ENCODE assay signal across 25 cellular contexts in genomic region chr3:10936686-10937085, GRCh38. TPM values are rescaled to one million over a fixed set of nuclear protein-coding genes. Genes with fewer than 3 reads are reported as not detected.
"Had no signal": no experiment of that assay in that cellular context is flagged by ENCODE, and none has a peak within 500 bp of the region (broad histone marks: within the 10 kb centered on the region; RNA-seq: fewer than 3 reads in every experiment).

No MANE protein-coding gene starts in this region.

- H3K4me1 Mint-ChIP-seq: activated CD4-positive, alpha-beta T cell treated with anti-CD3 and anti-CD28 coated beads, Interleukin-2, amount 10 ng/mL, durations not matched to agents 7 days and 5 days; central memory CD8-positive, alpha-beta T cell; naive thymus-derived CD4-positive, alpha-beta T cell; stimulated activated memory B cell treated with anti-CD40 and anti-IgM and Interleukin-4, amounts not matched to agents 10 μg/mL and 1 μg/mL and 100 μg/mL, for 72 hours had no signal

- FAIRE-seq: astrocyte, endothelial cell of umbilical vein, urothelium cell line had no signal

- H3K27ac ChIP-seq: adrenal gland, colonic mucosa, dorsolateral prefrontal cortex, esophagus muscularis mucosa, gastroesophageal sphincter, heart left ventricle, prostate gland, stomach, suprapubic skin, tibial nerve had no signal

- H3K36me3 Mint-ChIP-seq: activated naive CD8-positive, alpha-beta T cell; naive thymus-derived CD4-positive, alpha-beta T cell; stimulated activated memory B cell treated with anti-CD40 and anti-IgM and Interleukin-4, amounts not matched to agents 10 μg/mL and 1 μg/mL and 100 μg/mL, for 72 hours had no signal

- H3K4me1 ChIP-seq: adrenal gland, colonic mucosa, heart left ventricle, prostate gland, stomach had no signal

- DNase-seq: activated CD4-positive, alpha-beta T cell treated with anti-CD3 and anti-CD28 coated beads, Interleukin-2, amount 10 ng/mL, durations not matched to agents 7 days and 5 days; activated CD8-positive, alpha-beta T cell treated with anti-CD3 and anti-CD28 coated beads, Interleukin-2, amount 10 ng/mL, durations not matched to agents 7 days and 5 days; activated naive CD4-positive, alpha-beta T cell; adrenal gland; colonic mucosa; effector memory CD8-positive, alpha-beta T cell; islet precursor cell; naive thymus-derived CD4-positive, alpha-beta T cell; stimulated activated CD4-positive, alpha-beta T cell treated with anti-CD3 and anti-CD28 coated beads, Interleukin-2, amount 100 ng/mL, for 24 hours; stomach had no signal

- H3K4me3 Mint-ChIP-seq: activated CD4-positive, alpha-beta T cell treated with anti-CD3 and anti-CD28 coated beads, Interleukin-2, amount 10 ng/mL, durations not matched to agents 7 days and 5 days; activated CD8-positive, alpha-beta T cell treated with anti-CD3 and anti-CD28 coated beads, Interleukin-2, amount 10 ng/mL, durations not matched to agents 7 days and 5 days; activated naive CD8-positive, alpha-beta T cell; central memory CD8-positive, alpha-beta T cell; effector memory CD8-positive, alpha-beta T cell; naive thymus-derived CD4-positive, alpha-beta T cell; stimulated activated memory B cell treated with anti-CD40 and anti-IgM and Interleukin-4, amounts not matched to agents 10 μg/mL and 1 μg/mL and 100 μg/mL, for 72 hours had no signal

- H3K36me3 ChIP-seq: adrenal gland, colonic mucosa, esophagus muscularis mucosa, gastroesophageal sphincter, heart left ventricle, prostate gland, stomach, suprapubic skin, tibial nerve had no signal

- ATAC-seq: activated CD4-positive, CD25-positive, alpha-beta regulatory T cell treated with anti-CD3 and anti-CD28 coated beads, Interleukin-2, amount 50 U/mL, for 24 hours; activated CD8-positive, alpha-beta T cell treated with anti-CD3 and anti-CD28 coated beads, Interleukin-2, amount 10 ng/mL, durations not matched to agents 7 days and 5 days; effector memory CD8-positive, alpha-beta T cell; gastroesophageal sphincter; heart left ventricle; naive thymus-derived CD4-positive, alpha-beta T cell; stimulated activated memory B cell treated with anti-CD40 and anti-IgM and Interleukin-4, amounts not matched to agents 10 μg/mL and 1 μg/mL and 100 μg/mL, for 72 hours had no signal

- H3K27ac Mint-ChIP-seq: activated CD4-positive, alpha-beta T cell treated with anti-CD3 and anti-CD28 coated beads, Interleukin-2, amount 10 ng/mL, durations not matched to agents 7 days and 5 days; activated CD8-positive, alpha-beta T cell treated with anti-CD3 and anti-CD28 coated beads, Interleukin-2, amount 10 ng/mL, durations not matched to agents 7 days and 5 days; activated naive CD8-positive, alpha-beta T cell; effector memory CD8-positive, alpha-beta T cell; naive thymus-derived CD4-positive, alpha-beta T cell; stimulated activated memory B cell treated with anti-CD40 and anti-IgM and Interleukin-4, amounts not matched to agents 10 μg/mL and 1 μg/mL and 100 μg/mL, for 72 hours had no signal

- H3K27me3 Mint-ChIP-seq: activated CD4-positive, alpha-beta T cell treated with anti-CD3 and anti-CD28 coated beads, Interleukin-2, amount 10 ng/mL, durations not matched to agents 7 days and 5 days had no signal

- H3K27me3 ChIP-seq: adrenal gland, colonic mucosa, dorsolateral prefrontal cortex, suprapubic skin, tibial nerve had no signal

- H3K4me3 ChIP-seq: adrenal gland, colonic mucosa, dorsolateral prefrontal cortex, esophagus muscularis mucosa, gastroesophageal sphincter, heart left ventricle, prostate gland, stomach, suprapubic skin, tibial nerve had no signal

- H3K9me3 ChIP-seq: adrenal gland, colonic mucosa, esophagus muscularis mucosa, gastroesophageal sphincter, heart left ventricle, prostate gland, stomach, suprapubic skin, tibial nerve had no signal

- H3K9me3 Mint-ChIP-seq: activated CD4-positive, alpha-beta T cell treated with anti-CD3 and anti-CD28 coated beads, Interleukin-2, amount 10 ng/mL, durations not matched to agents 7 days and 5 days; central memory CD8-positive, alpha-beta T cell; effector memory CD8-positive, alpha-beta T cell; stimulated activated memory B cell treated with anti-CD40 and anti-IgM and Interleukin-4, amounts not matched to agents 10 μg/mL and 1 μg/mL and 100 μg/mL, for 72 hours had no signal

RNA-seq across cellular contexts. Expression of gene SLC6A1, which starts 55.9 kb away (rescaled TPM):
- total RNA-seq: activated CD4-positive, alpha-beta T cell treated with anti-CD3 and anti-CD28 coated beads, Interleukin-2, amount 10 ng/mL, durations not matched to agents 7 days and 5 days; activated CD8-positive, alpha-beta T cell treated with anti-CD3 and anti-CD28 coated beads, Interleukin-2, amount 10 ng/mL, durations not matched to agents 7 days and 5 days; endothelial cell of umbilical vein; naive thymus-derived CD4-positive, alpha-beta T cell; T-helper 2 cell treated with Interferon-gamma antibody and Interleukin-4, amounts not matched to agents 100 ng/mL and 5 ng/mL, for 36 hours had no signal
- polyA plus RNA-seq: endothelial cell of umbilical vein; naive thymus-derived CD4-positive, alpha-beta T cell had no signal
